Comparison of ENCODE assay signal across 1 cellular context in the genomic region with DNA sequence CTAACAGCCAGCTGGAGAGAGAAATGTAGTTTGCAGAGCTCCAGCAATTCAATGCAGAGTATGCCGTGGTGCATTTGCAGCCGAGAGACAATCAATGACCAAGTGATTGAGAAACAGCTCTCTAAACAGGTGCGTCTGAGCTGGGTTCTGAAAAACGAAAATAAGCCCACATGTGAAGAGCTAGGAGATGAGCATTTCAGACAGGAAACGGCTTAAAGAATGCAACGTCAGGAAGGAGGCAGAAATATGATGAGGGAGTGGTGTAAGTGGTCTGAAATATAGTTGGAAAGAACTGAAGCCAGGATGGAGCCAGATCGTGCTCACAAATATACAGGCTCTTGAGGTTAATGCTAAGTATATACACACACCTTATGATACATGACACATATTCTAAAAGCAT.
TF ChIP-seq lines count a peak whose summit lies in the region.

No MANE protein-coding gene starts in this region.

TF ChIP-seq in HepG2, 621 proteins besides CTCF, POLR2A, EP300 and RAD21:
- TF ChIP-seq NRL (CRISPR knock-in tag; IDR thresholded peaks at IDR 0.05; ENCODE audit: borderline replicate concordance) (no peak), ATF7 (IDR thresholded peaks at IDR 0.05) (no peak), ATF7 (CRISPR knock-in tag; IDR thresholded peaks at IDR 0.05) (no peak), ZNF329 (CRISPR knock-in tag; IDR thresholded peaks at IDR 0.05; ENCODE audit: low read depth) (no peak), TSC22D2 (CRISPR knock-in tag; IDR thresholded peaks at IDR 0.05; ENCODE audit: borderline replicate concordance) (no peak), MXD1 (CRISPR knock-in tag; IDR thresholded peaks at IDR 0.05) (no peak), AGO2 (optimal IDR thresholded peaks at IDR 0.05; ENCODE audit: low read depth, low read length) (no peak), NR2F6 (IDR thresholded peaks at IDR 0.05) (no peak), NR2F6 (CRISPR knock-in tag; IDR thresholded peaks at IDR 0.05) (no peak), SOX13 (IDR thresholded peaks at IDR 0.05) (no peak), SOX13 (CRISPR knock-in tag; conservative IDR thresholded peaks at IDR 0.05 in 1 of 2, IDR thresholded peaks at IDR 0.05 in 1 of 2) (no peak), ZKSCAN8 (CRISPR knock-in tag; IDR thresholded peaks at IDR 0.05; ENCODE audit: borderline replicate concordance) (no peak), HINFP (CRISPR knock-in tag; IDR thresholded peaks at IDR 0.05; ENCODE audit: low read depth) (no peak), ZNF598 (CRISPR knock-in tag; IDR thresholded peaks at IDR 0.05; ENCODE audit: borderline replicate concordance) (no peak), TOPORS (CRISPR knock-in tag; IDR thresholded peaks at IDR 0.05) (no peak), ZSCAN20 (CRISPR knock-in tag; IDR thresholded peaks at IDR 0.05; ENCODE audit: borderline replicate concordance) (no peak), ZBTB42 (CRISPR knock-in tag; IDR thresholded peaks at IDR 0.05) (no peak), RFX5 (IDR thresholded peaks at IDR 0.05; ENCODE audit: low read depth, low read length) (no peak), ARNT (IDR thresholded peaks at IDR 0.05) (no peak), BRF2 (CRISPR knock-in tag; IDR thresholded peaks at IDR 0.05) (no peak)
- TF ChIP-seq, protein P1, sequence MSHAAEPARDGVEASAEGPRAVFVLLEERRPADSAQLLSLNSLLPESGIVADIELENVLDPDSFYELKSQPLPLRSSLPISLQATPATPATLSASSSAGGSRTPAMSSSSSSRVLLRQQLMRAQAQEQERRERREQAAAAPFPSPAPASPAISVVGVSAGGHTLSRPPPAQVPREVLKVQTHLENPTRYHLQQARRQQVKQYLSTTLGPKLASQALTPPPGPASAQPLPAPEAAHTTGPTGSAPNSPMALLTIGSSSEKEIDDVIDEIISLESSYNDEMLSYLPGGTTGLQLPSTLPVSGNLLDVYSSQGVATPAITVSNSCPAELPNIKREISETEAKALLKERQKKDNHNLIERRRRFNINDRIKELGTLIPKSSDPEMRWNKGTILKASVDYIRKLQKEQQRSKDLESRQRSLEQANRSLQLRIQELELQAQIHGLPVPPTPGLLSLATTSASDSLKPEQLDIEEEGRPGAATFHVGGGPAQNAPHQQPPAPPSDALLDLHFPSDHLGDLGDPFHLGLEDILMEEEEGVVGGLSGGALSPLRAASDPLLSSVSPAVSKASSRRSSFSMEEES (CRISPR knock-in tag; IDR thresholded peaks at IDR 0.05) = no peak
